ENCODE assay signal across 14 cellular contexts in the genomic region with DNA sequence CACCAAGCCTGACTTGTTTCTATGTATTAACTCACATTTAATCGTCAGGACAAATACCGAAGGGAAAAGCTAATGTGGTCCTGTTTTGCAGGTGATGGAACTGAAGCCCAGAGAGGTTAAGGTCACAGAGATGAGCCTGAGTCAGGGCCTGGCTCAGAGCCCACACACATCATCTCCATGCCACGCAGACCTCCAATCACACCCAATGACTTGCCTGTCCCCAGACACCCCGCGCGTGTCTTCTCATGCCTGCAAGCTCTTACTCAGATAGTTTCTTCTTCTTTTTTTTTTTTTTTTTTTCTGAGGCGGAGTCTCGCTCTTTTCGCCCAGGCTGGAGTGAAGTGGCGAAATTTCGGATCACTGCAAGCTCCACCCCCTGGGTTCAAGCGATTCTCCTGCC. TPM values are rescaled to one million over a fixed set of nuclear protein-coding genes. Genes with fewer than 3 reads are reported as not detected.
"Had no signal": no experiment of that assay in that cellular context is flagged by ENCODE, and none has a peak within 500 bp of the region (broad histone marks: within the 10 kb centered on the region; RNA-seq: fewer than 3 reads in every experiment).

No MANE protein-coding gene starts in this region.

- H3K36me3 ChIP-seq: lower lobe of right lung, right atrium auricular region, tibial artery had no signal

- H3K4me3 ChIP-seq: lower lobe of right lung, right atrium auricular region, tibial artery had no signal

- FAIRE-seq: astrocyte, colon, small intestine had no signal

- ATAC-seq: activated T-cell treated with anti-CD3 and anti-CD28 coated beads, Interleukin-2, amount 50 U/mL, for 4 hours; lower lobe of right lung had no signal

- H3K27me3 ChIP-seq: right atrium auricular region had no signal

- H3K4me1 ChIP-seq: lower lobe of right lung, right atrium auricular region, tibial artery had no signal

- H3K27ac ChIP-seq: lower lobe of right lung, right atrium auricular region, tibial artery had no signal

- H3K9me3 ChIP-seq: lower lobe of right lung, right atrium auricular region, tibial artery had no signal

- DNase-seq: activated CD4-positive, alpha-beta memory T cell treated with anti-CD3 and anti-CD28 coated beads for 36 hours; activated CD4-positive, CD25-positive, alpha-beta regulatory T cell treated with anti-CD3 and anti-CD28 coated beads, Interleukin-2, amount 50 U/mL, for 72 hours; activated gamma-delta T cell; activated T-cell treated with anti-CD3 and anti-CD28 coated beads, Interleukin-2, amount 50 U/mL, for 4 hours; hippocampal formation; lower lobe of right lung; naive B cell; posterior cingulate gyrus; small intestine; tibial artery had no signal

RNA-seq across cellular contexts. Expression of gene MEIOSIN, which starts 19.4 kb away (rescaled TPM):
- total RNA-seq: activated CD4-positive, alpha-beta memory T cell treated with anti-CD3 and anti-CD28 coated beads for 36 hours; activated T-cell treated with anti-CD3 and anti-CD28 coated beads, Interleukin-2, amount 50 U/mL, for 4 hours; astrocyte; cardiac septum; lower lobe of right lung had no signal
- polyA plus RNA-seq: small intestine had no signal
